18 cellular contexts compared by ENCODE assay signal in genomic region chr2:232483296-232483922, GRCh38. TPM values are rescaled to one million over a fixed set of nuclear protein-coding genes. Genes with fewer than 3 reads are reported as not detected.
A peak's percentile ranks its signal among the peaks of the same experiment; 100 is the strongest.
DNase-seq lines count a peak whose midpoint lies in the region; ATAC-seq and TF ChIP-seq lines count a peak whose summit lies in the region.
"Had no signal": no experiment of that assay in that cellular context is flagged by ENCODE, and none has a peak within 500 bp of the region (broad histone marks: within the 10 kb centered on the region; RNA-seq: fewer than 3 reads in every experiment).

No MANE protein-coding gene starts in this region.

- H3K27me3 Mint-ChIP-seq in CD14-positive monocyte (ENCODE audit: low read depth in 3 of 3) (peaks cover 32 to 44% (median 36%) of the 10 kb centered on the region in 3 donors), endodermal cell (ENCODE audit: insufficient read depth) (peaks cover 57% of the 10 kb centered on the region)

- peaks cover 0 to 5% (median 3%) of the 10 kb centered on the region in 7 donors for H3K9me3 Mint-ChIP-seq in CD14-positive monocyte
- H3K9me3 Mint-ChIP-seq in endodermal cell = no peaks in the 10 kb centered on the region

- no peaks in the 10 kb centered on the region for H3K36me3 Mint-ChIP-seq in CD14-positive monocyte
- no peaks in the 10 kb centered on the region for H3K36me3 Mint-ChIP-seq in endodermal cell (ENCODE audit: low read depth)

- DNase-seq in activated T-cell treated with anti-CD3 and anti-CD28 coated beads, Interleukin-2, amount 50 U/mL, for 1 hour = peak; percentile 10
- no peak for DNase-seq in activated T-cell treated with anti-CD3 and anti-CD28 coated beads, Interleukin-2, amount 50 U/mL, for 48 hours
- DNase-seq in CD14-positive monocyte (ENCODE audit: low spot score) = peak; percentile 24
- DNase-seq in endodermal cell = peak; percentile 45
- peak; percentile 63 for DNase-seq in posterior vena cava (ENCODE audit: low spot score)
- no peak for DNase-seq in hepatic stellate cell (ENCODE audit: low spot score)
- DNase-seq: DND-41; KBM-7; MV-4-11; NCI-H1417; NCI-H1930; NCI-H2171; NCI-H446 treated with DMSO at 0.1 percent for 48 hours; NK-92 treated with Interleukin-12 subunit alpha and Interleukin-12 subunit beta, amount 100 ng/mL, for 24 hours had no signal

- no peak overlapping the region for H3K9ac ChIP-seq in endodermal cell (ENCODE audit: extremely low read depth, low read length, poor library complexity, severe bottlenecking)
- H3K9ac ChIP-seq: BLaER1 treated with 17β-estradiol and CSF1 and Interleukin-3, amounts not matched to agents 10 nM and 100 nM had no signal

- WGBS in endodermal cell (ENCODE audit: insufficient coverage in 1 of 2, insufficient read length in 1 of 2), 2 experiments = 88 to 93% methylated on average over 8 to 10 of the region's 10 CpGs

- no peak overlapping the region for H3K27ac Mint-ChIP-seq in CD14-positive monocyte
- no peak overlapping the region for H3K27ac Mint-ChIP-seq in endodermal cell

- H3K27ac ChIP-seq in endodermal cell (ENCODE audit: low read depth, low read length) = no peak overlapping the region
- H3K27ac ChIP-seq: A549; BLaER1 treated with 17β-estradiol and CSF1 and Interleukin-3, amounts not matched to agents 10 nM and 100 nM had no signal

- peaks cover 58% of the 10 kb centered on the region for H3K27me3 ChIP-seq in endodermal cell (ENCODE audit: control insufficient read depth, insufficient read depth, low read length, poor library complexity, severe bottlenecking)

- no peak overlapping the region for H3K4me3 ChIP-seq in endodermal cell (ENCODE audit: low read length)
- H3K4me3 ChIP-seq: A549; BLaER1 treated with 17β-estradiol and CSF1 and Interleukin-3, amounts not matched to agents 10 nM and 100 nM had no signal

- no peak for ATAC-seq in GM19463 (IDR thresholded peaks at IDR 0.05; ENCODE audit: unreplicated experiment)
- ATAC-seq: A549 had no signal

- no peaks in the 10 kb centered on the region for H3K9me3 ChIP-seq in endodermal cell (ENCODE audit: control insufficient read depth, low read length)
- H3K9me3 ChIP-seq: A549 had no signal

- TF ChIP-seq CTCF in CD14-positive monocyte (IDR thresholded peaks at IDR 0.05) (no peak), endodermal cell (conservative IDR thresholded peaks at IDR 0.05) (no peak)

- no peaks in the 10 kb centered on the region for H3K4me1 ChIP-seq in endodermal cell (ENCODE audit: control insufficient read depth, insufficient read depth, low read length)

- H3K4me3 Mint-ChIP-seq in CD14-positive monocyte (no peak overlapping the region), endodermal cell (no peak overlapping the region)

- intact Hi-C loops in CD14-positive monocyte (cut with micrococcal nuclease) = no loop called here
- intact Hi-C loops in posterior vena cava (cut with DNase I) = no loop called here

- no peaks in the 10 kb centered on the region for H3K36me3 ChIP-seq in endodermal cell (ENCODE audit: control insufficient read depth, insufficient read depth, low read length)
- H3K36me3 ChIP-seq: BLaER1 treated with 17β-estradiol and CSF1 and Interleukin-3, amounts not matched to agents 10 nM and 100 nM had no signal

- no peaks in the 10 kb centered on the region for H3K4me1 Mint-ChIP-seq in CD14-positive monocyte
- H3K4me1 Mint-ChIP-seq in endodermal cell = peaks cover 3% of the 10 kb centered on the region

RNA-seq across cellular contexts. Expression of gene ECEL1, which starts 4.2 kb away (rescaled TPM):
- polyA plus RNA-seq in CD14-positive monocyte = not detected
- total RNA-seq in endodermal cell (1 to 10 TPM; 1.6 to 4.6 TPM), posterior vena cava (1 to 10 TPM in 1 of 2 donors, under 1 TPM in 1; 0.52 to 2.8 TPM)
- polyA plus RNA-seq in endodermal cell (2013, experiment 1 of 2) = 16.1 TPM
- 12.0 TPM for polyA plus RNA-seq in endodermal cell (2013, experiment 2 of 2)
- total RNA-seq: OCI-LY7 had no signal

RNA-seq across cellular contexts. Expression of gene ALPI, which starts 27.5 kb away (rescaled TPM):
- polyA plus RNA-seq in CD14-positive monocyte = not detected
- total RNA-seq in endodermal cell = not detected
- polyA plus RNA-seq in endodermal cell (2013, experiment 1 of 2) = not detected
- not detected for polyA plus RNA-seq in endodermal cell (2013, experiment 2 of 2)
- total RNA-seq in posterior vena cava = not detected
- total RNA-seq: OCI-LY7 had no signal

RNA-seq across cellular contexts. Expression of gene PRSS56, which starts 36.8 kb away (rescaled TPM):
- not detected for polyA plus RNA-seq in CD14-positive monocyte
- total RNA-seq in endodermal cell (not detected), posterior vena cava (not detected)
- 8.4 TPM for polyA plus RNA-seq in endodermal cell (2013, experiment 1 of 2)
- polyA plus RNA-seq in endodermal cell (2013, experiment 2 of 2) = 3.4 TPM
- total RNA-seq: OCI-LY7 had no signal
- polyA plus RNA-seq: A549 had no signal

RNA-seq across cellular contexts. Expression of gene CHRND, which starts 42.6 kb away (rescaled TPM):
- not detected for polyA plus RNA-seq in CD14-positive monocyte
- total RNA-seq in endodermal cell (under 1 TPM in 1 of 2 donors, not detected in 1; 0.11 TPM), posterior vena cava (not detected)
- 1.2 TPM for polyA plus RNA-seq in endodermal cell (2013, experiment 1 of 2)
- 0.70 TPM for polyA plus RNA-seq in endodermal cell (2013, experiment 2 of 2)
- total RNA-seq: OCI-LY7 had no signal
- polyA plus RNA-seq: A549 had no signal

RNA-seq across cellular contexts. Expression of gene CHRNG, which starts 56.1 kb away (rescaled TPM):
- polyA plus RNA-seq in CD14-positive monocyte = not detected
- not detected for total RNA-seq in endodermal cell
- 0.39 TPM for polyA plus RNA-seq in endodermal cell (2013, experiment 1 of 2)
- 0.33 TPM for polyA plus RNA-seq in endodermal cell (2013, experiment 2 of 2)
- total RNA-seq in posterior vena cava = not detected
- total RNA-seq: OCI-LY7 had no signal
- polyA plus RNA-seq: A549 had no signal

Comparison
In these comparisons a context has a peak if more than half of its experiments do, and no peak if none do; other contexts are left out.
1. DNase-seq: peak in activated T-cell treated with anti-CD3 and anti-CD28 coated beads, Interleukin-2, amount 50 U/mL, for 1 hour (single experiment), CD14-positive monocyte (single experiment), endodermal cell (single experiment) and posterior vena cava (single experiment); none in activated T-cell treated with anti-CD3 and anti-CD28 coated beads, Interleukin-2, amount 50 U/mL, for 48 hours (0 of 2) and hepatic stellate cell (single experiment).